23 cellular contexts compared by ENCODE assay signal in genomic region chr10:316390-316789, GRCh38.
A peak's percentile ranks its signal among the peaks of the same experiment; 100 is the strongest.
DNase-seq lines count a peak whose midpoint lies in the region; ATAC-seq and TF ChIP-seq lines count a peak whose summit lies in the region.
"Had no signal": no experiment of that assay in that cellular context is flagged by ENCODE, and none has a peak within 500 bp of the region (broad histone marks: within the 10 kb centered on the region; RNA-seq: fewer than 3 reads in every experiment).

No MANE protein-coding gene starts in this region.

- H3K36me3 ChIP-seq in BLaER1 treated with 17β-estradiol and CSF1 and Interleukin-3, amounts not matched to agents 10 nM and 100 nM, result peaks cover 0 to 18% (median 7%) of the 10 kb centered on the region in 11 experiments; a peak in 10 of 22 replicates
- H3K36me3 ChIP-seq in DOHH2 (ENCODE audit: control insufficient read depth, low read length), result peaks cover 59% of the 10 kb centered on the region

- peak overlapping the region in 9 of 11 experiments; percentile 3 to 72 (median 50); a peak in 11 of 22 replicates for H3K4me2 ChIP-seq in BLaER1 treated with 17β-estradiol and CSF1 and Interleukin-3, amounts not matched to agents 10 nM and 100 nM
- peak overlapping the region; percentile 99 for H3K4me2 ChIP-seq in DOHH2 (ENCODE audit: low read length)
- H3K4me2 ChIP-seq: SK-N-SH had no signal

- intact Hi-C loops in activated B cell treated with CpG ODN at 0.5 μM for 24 hours (cut with micrococcal nuclease), result loop anchor here (2.0 to 5.0 kb wide), 3 partner anchors 34 to 731 kb away; partner anchors contain the start of gene IDI1

- CTCF ChIA-PET in activated B cell treated with CpG ODN at 0.5 μM for 24 hours (lab: Charles Lee), result interaction anchor here (1.0 kb wide), 1 partner anchor 8 kb away, joined by 4 read pairs; no protein-coding TSS in a partner anchor

- H3K79me2 ChIP-seq in DOHH2 (ENCODE audit: control insufficient read depth, low read length), result peaks cover 45% of the 10 kb centered on the region

- DNase-seq in activated B cell treated with CpG ODN at 0.5 μM for 24 hours, result no peak
- no peak for DNase-seq in DMS153 treated with DMSO at 0.1 percent for 48 hours (lab: John Stamatoyannopoulos, UW; ENCODE audit: unreplicated experiment)
- DNase-seq in midbrain (lab: John Stamatoyannopoulos, UW), result no peak
- no peak for DNase-seq in activated T-cell treated with anti-CD3 and anti-CD28 coated beads for 4 hours
- DNase-seq: AML-193; CD8-positive, alpha-beta memory T cell; DMS79 treated with DMSO at 0.1 percent for 48 hours; GM23248; Kasumi-1; MG63; NCI-H1092; NCI-H1436 treated with DMSO at 0.1 percent for 48 hours; NCI-H2029 treated with DMSO at 0.1 percent for 48 hours; OCI-M1; SHP77 treated with DMSO at 0.1 percent for 48 hours; SK-N-SH; T-cell had no signal

- peaks cover 0 to 5% (median 0%) of the 10 kb centered on the region in 11 experiments; a peak in 5 of 22 replicates for H3K9me3 ChIP-seq in BLaER1 treated with 17β-estradiol and CSF1 and Interleukin-3, amounts not matched to agents 10 nM and 100 nM (replicated peaks in 1 of 11)
- no peaks in the 10 kb centered on the region for H3K9me3 ChIP-seq in DOHH2 (ENCODE audit: control insufficient read depth, insufficient read depth, low read length)
- H3K9me3 ChIP-seq: HAP-1, MG63, SK-N-SH had no signal

- H3K9me2 ChIP-seq in DOHH2 (replicated peaks; ENCODE audit: control insufficient read depth, low read length), result no peaks in the 10 kb centered on the region
- H3K9me2 ChIP-seq: SK-N-SH had no signal

- H3K4me3 ChIP-seq in BLaER1 treated with 17β-estradiol and CSF1 and Interleukin-3, amounts not matched to agents 10 nM and 100 nM, result no peak overlapping the region
- H3K4me3 ChIP-seq in DOHH2 (ENCODE audit: low read length), result peak overlapping the region; percentile 79
- H3K4me3 ChIP-seq: GM23248, HAP-1, MG63 had no signal

- peaks cover 62% of the 10 kb centered on the region for H3F3A ChIP-seq in DOHH2 (ENCODE audit: control insufficient read depth, insufficient read depth)

- peaks cover 74% of the 10 kb centered on the region for H3K4me1 Mint-ChIP-seq in activated B cell treated with CpG ODN at 0.5 μM for 24 hours
- peaks cover 32% of the 10 kb centered on the region for H3K4me1 Mint-ChIP-seq in nephron

- no peaks in the 10 kb centered on the region for H4K20me1 ChIP-seq in BLaER1 treated with 17β-estradiol and CSF1 and Interleukin-3, amounts not matched to agents 10 nM and 100 nM
- no peaks in the 10 kb centered on the region for H4K20me1 ChIP-seq in DOHH2 (ENCODE audit: control insufficient read depth, insufficient read depth, low read depth, low read length)

- H3K27ac ChIP-seq in BLaER1 treated with 17β-estradiol and CSF1 and Interleukin-3, amounts not matched to agents 10 nM and 100 nM, result no peak overlapping the region
- H3K27ac ChIP-seq in DOHH2 (ENCODE audit: low read depth, low read length), result peak overlapping the region; percentile 98
- H3K27ac ChIP-seq: GM23248, HL-60 had no signal

- POLR2A ChIA-PET in activated B cell treated with CpG ODN at 0.5 μM for 24 hours (lab: Charles Lee), result interaction anchor here (1.0 to 3.5 kb wide), 3 partner anchors 9 to 33 kb away, joined by 3 to 23 read pairs (median 5); no protein-coding TSS in a partner anchor

- H3K9me3 Mint-ChIP-seq in activated B cell treated with CpG ODN at 0.5 μM for 24 hours (no peaks in the 10 kb centered on the region), nephron (no peaks in the 10 kb centered on the region)
- H3K9me3 Mint-ChIP-seq: CD8-positive, alpha-beta memory T cell; T-cell had no signal

- H3K36me3 Mint-ChIP-seq in activated B cell treated with CpG ODN at 0.5 μM for 24 hours (ENCODE audit: low read depth), result no peaks in the 10 kb centered on the region
- H3K36me3 Mint-ChIP-seq in nephron (ENCODE audit: low read depth), result peaks cover 33% of the 10 kb centered on the region

- ATAC-seq in activated B cell treated with CpG ODN at 0.5 μM for 24 hours (ENCODE audit: low read depth), result no peak
- ATAC-seq in GM21737 (IDR thresholded peaks at IDR 0.05; ENCODE audit: unreplicated experiment), result no peak

- no peak overlapping the region for H3K9ac ChIP-seq in BLaER1 treated with 17β-estradiol and CSF1 and Interleukin-3, amounts not matched to agents 10 nM and 100 nM
- H3K9ac ChIP-seq: GM23248, SK-N-SH had no signal

- TF ChIP-seq CTCF in DOHH2 (IDR thresholded peaks at IDR 0.05; ENCODE audit: low read depth, low read length, poor library complexity, severe bottlenecking) (no peak), activated B cell treated with CpG ODN at 0.5 μM for 24 hours (IDR thresholded peaks at IDR 0.05) (no peak), nephron (IDR thresholded peaks at IDR 0.05; ENCODE audit: unreplicated experiment in 3 of 3) (no peak)

- H3K27me3 Mint-ChIP-seq in activated B cell treated with CpG ODN at 0.5 μM for 24 hours (no peaks in the 10 kb centered on the region), nephron (ENCODE audit: low read depth) (no peaks in the 10 kb centered on the region)
- H3K27me3 Mint-ChIP-seq: T-cell had no signal

- no peaks in the 10 kb centered on the region for H3K27me3 ChIP-seq in BLaER1 treated with 17β-estradiol and CSF1 and Interleukin-3, amounts not matched to agents 10 nM and 100 nM
- H3K27me3 ChIP-seq in DOHH2 (ENCODE audit: control insufficient read depth, low read length), result no peaks in the 10 kb centered on the region
- H3K27me3 ChIP-seq: MG63 had no signal

- peak overlapping the region; percentile 2 for H3K4me3 Mint-ChIP-seq in activated B cell treated with CpG ODN at 0.5 μM for 24 hours
- H3K4me3 Mint-ChIP-seq in nephron, result no peak overlapping the region
- H3K4me3 Mint-ChIP-seq: T-cell had no signal

- H3K27ac Mint-ChIP-seq in activated B cell treated with CpG ODN at 0.5 μM for 24 hours (peak overlapping the region; percentile 92), nephron (peak overlapping the region in 2 of 3 experiments; percentile 4 to 24)

- H3K4me1 ChIP-seq in BLaER1 treated with 17β-estradiol and CSF1 and Interleukin-3, amounts not matched to agents 10 nM and 100 nM, result peaks cover 19 to 45% (median 38%) of the 10 kb centered on the region in 10 experiments
- H3K4me1 ChIP-seq in DOHH2 (ENCODE audit: control insufficient read depth, low read length), result peaks cover 87% of the 10 kb centered on the region
- H3K4me1 ChIP-seq: HAP-1 had no signal
